ENCODE assay signal across 20 cellular contexts in genomic region chr22:45935573-45935972, GRCh38. TPM values are rescaled to one million over a fixed set of nuclear protein-coding genes. Genes with fewer than 3 reads are reported as not detected.
"Had no signal": no experiment of that assay in that cellular context is flagged by ENCODE, and none has a peak within 500 bp of the region (broad histone marks: within the 10 kb centered on the region; RNA-seq: fewer than 3 reads in every experiment).

No MANE protein-coding gene starts in this region.

- H3K9me3 Mint-ChIP-seq: activated naive CD4-positive, alpha-beta T cell treated with anti-CD3 and anti-CD28 coated beads, Interleukin-2, amount 50 U/mL, for 24 hours; activated T-cell treated with anti-CD3 and anti-CD28 coated beads, Interleukin-2, amount 50 U/mL, for 4 hours; stimulated activated naive CD8-positive, alpha-beta T cell treated with anti-CD3 and anti-CD28 coated beads, Interleukin-15, Interleukin-2, amounts not matched to agents 100 ng/mL and 50 ng/mL, for 24 hours; T-helper 1 cell treated with Interleukin-12 subunit alpha and Interleukin-12 subunit beta and Interleukin-4 antibody, amounts not matched to agents 30 μg/mL and 1 μg/mL, for 36 hours had no signal

- ATAC-seq: activated T-cell treated with anti-CD3 and anti-CD28 coated beads, Interleukin-2, amount 50 U/mL, for 4 hours; naive thymus-derived CD4-positive, alpha-beta T cell had no signal

- H3K4me3 Mint-ChIP-seq: activated naive CD4-positive, alpha-beta T cell treated with anti-CD3 and anti-CD28 coated beads, Interleukin-2, amount 50 U/mL, for 24 hours; activated T-cell treated with anti-CD3 and anti-CD28 coated beads, Interleukin-2, amount 50 U/mL, for 4 hours; naive thymus-derived CD4-positive, alpha-beta T cell; stimulated activated naive CD8-positive, alpha-beta T cell treated with anti-CD3 and anti-CD28 coated beads, Interleukin-15, Interleukin-2, amounts not matched to agents 100 ng/mL and 50 ng/mL, for 24 hours; T-helper 1 cell treated with Interleukin-12 subunit alpha and Interleukin-12 subunit beta and Interleukin-4 antibody, amounts not matched to agents 30 μg/mL and 1 μg/mL, for 36 hours had no signal

- H3K27ac ChIP-seq: ascending aorta, esophagus muscularis mucosa, parathyroid adenoma, transverse colon, uterus had no signal

- DNase-seq: activated CD4-positive, alpha-beta T cell treated with anti-CD3 and anti-CD28 coated beads, Interleukin-2, amount 50 U/mL, for 1 hour; activated CD4-positive, CD25-positive, alpha-beta regulatory T cell treated with anti-CD3 and anti-CD28 coated beads, Interleukin-2, amount 50 U/mL, for 72 hours; activated CD8-positive, alpha-beta memory T cell treated with anti-CD3 and anti-CD28 coated beads, Interleukin-2, amount 50 U/mL, for 4 hours; activated T-cell treated with anti-CD3 and anti-CD28 coated beads, Interleukin-2, amount 50 U/mL, for 4 hours; effector CD4-positive, alpha-beta T cell; left cardiac atrium; mesendoderm; naive thymus-derived CD4-positive, alpha-beta T cell; stimulated activated CD4-positive, alpha-beta T cell treated with anti-CD3 and anti-CD28 coated beads, Interleukin-12 subunit alpha, Interleukin-12 subunit beta, amount 100 ng/mL, for 4 hours; stimulated activated CD4-positive, alpha-beta T cell treated with anti-CD3 and anti-CD28 coated beads, Interleukin-1b, Interleukin-23, amount 100 ng/mL, for 48 hours; stimulated activated CD8-positive, alpha-beta memory T cell treated with anti-CD3 and anti-CD28 coated beads, Interleukin-4, amount 100 ng/mL, for 48 hours; transverse colon had no signal

- H3K4me1 ChIP-seq: parathyroid adenoma, transverse colon, uterus had no signal

- H3K4me1 Mint-ChIP-seq: activated naive CD4-positive, alpha-beta T cell treated with anti-CD3 and anti-CD28 coated beads, Interleukin-2, amount 50 U/mL, for 24 hours; naive thymus-derived CD4-positive, alpha-beta T cell had no signal

- H3K36me3 ChIP-seq: ascending aorta, esophagus muscularis mucosa, transverse colon, uterus had no signal

- H3K36me3 Mint-ChIP-seq: activated naive CD4-positive, alpha-beta T cell treated with anti-CD3 and anti-CD28 coated beads, Interleukin-2, amount 50 U/mL, for 24 hours had no signal

- H3K9ac ChIP-seq: parathyroid adenoma had no signal

- H3K9me3 ChIP-seq: ascending aorta, transverse colon, uterus had no signal

- H3K79me2 ChIP-seq: parathyroid adenoma had no signal

- H3K27me3 ChIP-seq: ascending aorta, uterus had no signal

- H2AFZ ChIP-seq: parathyroid adenoma had no signal

- FAIRE-seq: bronchial epithelial cell had no signal

- H3K27ac Mint-ChIP-seq: activated naive CD4-positive, alpha-beta T cell treated with anti-CD3 and anti-CD28 coated beads, Interleukin-2, amount 50 U/mL, for 24 hours; naive thymus-derived CD4-positive, alpha-beta T cell; stimulated activated naive CD8-positive, alpha-beta T cell treated with anti-CD3 and anti-CD28 coated beads, Interleukin-15, Interleukin-2, amounts not matched to agents 100 ng/mL and 50 ng/mL, for 24 hours; T-helper 1 cell treated with Interleukin-12 subunit alpha and Interleukin-12 subunit beta and Interleukin-4 antibody, amounts not matched to agents 30 μg/mL and 1 μg/mL, for 36 hours had no signal

- H3K4me3 ChIP-seq: esophagus muscularis mucosa, transverse colon, uterus had no signal

RNA-seq across cellular contexts. Expression of gene WNT7B, which starts 41.4 kb away (rescaled TPM):
- total RNA-seq: ascending aorta; esophagus muscularis mucosa; left cardiac atrium; naive thymus-derived CD4-positive, alpha-beta T cell; transverse colon had no signal
- polyA plus RNA-seq: naive thymus-derived CD4-positive, alpha-beta T cell had no signal
